ENCODE assay signal across 8 cellular contexts in the genomic region with DNA sequence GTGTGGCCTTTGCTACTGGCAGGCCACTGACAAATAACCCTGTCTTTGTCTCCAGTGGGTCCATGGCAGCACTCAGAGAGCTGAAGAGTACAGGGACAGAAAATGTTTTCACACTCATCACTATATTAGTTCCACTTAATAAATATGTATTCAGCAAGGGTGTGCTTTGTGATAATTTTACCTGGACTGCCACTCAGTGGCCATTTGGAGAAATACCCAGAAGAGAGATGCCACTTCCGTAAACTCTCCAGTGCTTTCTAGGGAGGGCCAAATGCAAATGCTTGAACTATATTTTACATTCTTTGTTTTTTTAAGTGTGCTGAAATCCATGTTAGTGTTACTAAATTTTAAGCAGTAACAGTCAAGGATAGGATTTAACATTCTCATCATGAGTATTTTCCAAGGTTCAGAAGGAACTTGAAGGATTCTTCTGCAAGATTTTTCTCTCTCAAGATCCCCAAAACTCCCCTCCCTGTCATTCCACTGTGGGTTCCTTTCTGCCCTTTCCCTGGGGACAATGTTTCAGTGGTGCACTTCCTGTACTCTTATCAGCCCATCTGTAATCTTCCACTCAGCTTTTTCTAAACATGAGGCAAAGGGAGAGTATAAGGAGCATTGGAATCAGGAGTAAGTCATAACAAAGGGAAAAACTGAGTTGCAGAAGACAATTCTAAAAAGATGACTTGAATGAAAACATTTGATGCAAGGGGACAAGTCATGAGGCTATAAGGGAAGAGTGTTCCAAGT. TPM values are rescaled to one million over a fixed set of nuclear protein-coding genes. Genes with fewer than 3 reads are reported as not detected.
DNase-seq lines count a peak whose midpoint lies in the region; ATAC-seq and TF ChIP-seq lines count a peak whose summit lies in the region.

No MANE protein-coding gene starts in this region.

- no peak for ATAC-seq in natural killer cell treated with Interleukin-12 subunit alpha and Interleukin-12 subunit beta and Interleukin-15 and Interleukin-18, amount 100 ng/mL, for 72 hours
- no peak for ATAC-seq in HG02884 (IDR thresholded peaks at IDR 0.05; ENCODE audit: unreplicated experiment)

- no peaks in the 10 kb centered on the region for H3K79me2 ChIP-seq in H9 (ENCODE audit: insufficient read depth, low read length)

- no peaks in the 10 kb centered on the region for H3K23me2 ChIP-seq in H9 (ENCODE audit: insufficient read length, low read depth, low read length, poor library complexity, severe bottlenecking)

- no peak overlapping the region for H2BK20ac ChIP-seq in H9 (ENCODE audit: low read depth, low read length, poor library complexity, severe bottlenecking)

- no peak overlapping the region for H3T11ph ChIP-seq in H9 (ENCODE audit: low read length)

- no peaks in the 10 kb centered on the region for H3K9me3 ChIP-seq in H9 (ENCODE audit: control insufficient read depth, low read depth, low read length)

- H3K27me3 Mint-ChIP-seq in H9 (ENCODE audit: low read depth): no peaks in the 10 kb centered on the region; the same call in 1 of the 2 replicates
- peaks cover 13 to 23% of the 10 kb centered on the region in 2 donors for H3K27me3 Mint-ChIP-seq in natural killer cell treated with Interleukin-12 subunit alpha and Interleukin-12 subunit beta and Interleukin-15 and Interleukin-18, amount 100 ng/mL, for 72 hours

- peaks cover 4% of the 10 kb centered on the region; the same call in 1 of the 2 replicates for H3K4me1 ChIP-seq in H9 (ENCODE audit: insufficient read depth, low read length)

- TF ChIP-seq CTCF in H9 (conservative IDR thresholded peaks at IDR 0.05): peak; percentile 84

- H3K27ac ChIP-seq in H9 (ENCODE audit: insufficient read length, low read depth, low read length): no peak overlapping the region

- no peaks in the 10 kb centered on the region for H3K36me3 Mint-ChIP-seq in H9 (ENCODE audit: insufficient read depth in 1 of 3, low read depth in 3 of 3)
- H3K36me3 Mint-ChIP-seq in natural killer cell treated with Interleukin-12 subunit alpha and Interleukin-12 subunit beta and Interleukin-15 and Interleukin-18, amount 100 ng/mL, for 72 hours: no peaks in the 10 kb centered on the region

- no peak overlapping the region for H2BK12ac ChIP-seq in H9 (ENCODE audit: insufficient read length, low read depth, low read length)

- no peak overlapping the region for H4K91ac ChIP-seq in H9 (ENCODE audit: insufficient read length, low read depth, low read length)

- in situ Hi-C loops in SK-MEL-5 (cut with HindIII; ENCODE audit: low pct_unique_long_range_greater_than_20kb, low sequenced_read_pairs): no loop called here

- no peak overlapping the region for H3K4me2 ChIP-seq in H9 (ENCODE audit: insufficient read depth, insufficient read length, low read length)

- no peaks in the 10 kb centered on the region for H3K79me1 ChIP-seq in H9 (ENCODE audit: insufficient read depth, low read depth, low read length, poor library complexity, severe bottlenecking)

- no peak overlapping the region for H3K4me3 Mint-ChIP-seq in H9
- H3K4me3 Mint-ChIP-seq in natural killer cell treated with Interleukin-12 subunit alpha and Interleukin-12 subunit beta and Interleukin-15 and Interleukin-18, amount 100 ng/mL, for 72 hours: no peak overlapping the region

- H3K9ac ChIP-seq in H9 (ENCODE audit: extremely low read depth, insufficient read length, low read length): no peak overlapping the region

- H3K14ac ChIP-seq in H9 (ENCODE audit: insufficient read depth, low read length): no peak overlapping the region

- H3K9me3 Mint-ChIP-seq in H9: no peaks in the 10 kb centered on the region
- no peaks in the 10 kb centered on the region for H3K9me3 Mint-ChIP-seq in natural killer cell treated with Interleukin-12 subunit alpha and Interleukin-12 subunit beta and Interleukin-15 and Interleukin-18, amount 100 ng/mL, for 72 hours

- H3K18ac ChIP-seq in H9 (ENCODE audit: insufficient read length, low read depth, low read length): no peak overlapping the region

- no peak overlapping the region for H4K5ac ChIP-seq in H9 (ENCODE audit: insufficient read length, low read depth, low read length)

- peaks cover 11% of the 10 kb centered on the region in 2 experiments for H3K4me1 Mint-ChIP-seq in H9
- H3K4me1 Mint-ChIP-seq in natural killer cell treated with Interleukin-12 subunit alpha and Interleukin-12 subunit beta and Interleukin-15 and Interleukin-18, amount 100 ng/mL, for 72 hours (ENCODE audit: low read depth in 2 of 2): no peaks in the 10 kb centered on the region

- no peak overlapping the region; a peak in 1 of 7 replicates for H3K27ac Mint-ChIP-seq in H9
- no peak overlapping the region for H3K27ac Mint-ChIP-seq in natural killer cell treated with Interleukin-12 subunit alpha and Interleukin-12 subunit beta and Interleukin-15 and Interleukin-18, amount 100 ng/mL, for 72 hours

- H3K4ac ChIP-seq in H9 (ENCODE audit: low read depth, low read length): no peak overlapping the region

- DNase-seq in DMS53 (lab: John Stamatoyannopoulos, UW) (peak; percentile 76), H9 (no peak), SK-MEL-5 (ENCODE audit: low read depth, low spot score) (peak; percentile 55), kidney tubule cell (ENCODE audit: low spot score) (peak; percentile 60), putamen (ENCODE audit: low spot score) (no peak), NCI-H226 (no peak)
- DNase-seq in natural killer cell treated with Interleukin-12 subunit alpha and Interleukin-12 subunit beta and Interleukin-15 and Interleukin-18, amount 100 ng/mL, for 72 hours (ENCODE audit: low spot score): no peak

- no peak overlapping the region for H2AK5ac ChIP-seq in H9 (ENCODE audit: insufficient read length, low read length)

- no peak overlapping the region for H2BK5ac ChIP-seq in H9 (ENCODE audit: insufficient read length, low read length)

- H2AFZ ChIP-seq in H9 (ENCODE audit: low read length): no peak overlapping the region

- H3K23ac ChIP-seq in H9 (ENCODE audit: insufficient read length, low read depth, low read length): no peak overlapping the region

- H4K8ac ChIP-seq in H9 (replicated peaks; ENCODE audit: insufficient read length, low read depth, low read length): no peak overlapping the region

- no peak overlapping the region for H2BK120ac ChIP-seq in H9 (ENCODE audit: low read depth, low read length, poor library complexity, severe bottlenecking)

- no peak overlapping the region for H2BK15ac ChIP-seq in H9 (ENCODE audit: low read depth, low read length)

- H4K20me1 ChIP-seq in H9 (ENCODE audit: control insufficient read depth, insufficient read depth, insufficient read length): no peaks in the 10 kb centered on the region

- H3K27me3 ChIP-seq in H9 (ENCODE audit: insufficient read depth, low read length): no peaks in the 10 kb centered on the region

- no peak overlapping the region for H3K56ac ChIP-seq in H9 (ENCODE audit: insufficient read length, low read depth, low read length)

- no CpG with 5 or more reads among the region's 1 CpG for WGBS in H9 (ENCODE audit: extremely low coverage, insufficient read length, low lambda C conversion rate)

RNA-seq across cellular contexts. Expression of gene TFDP3, which starts 46.0 kb away (rescaled TPM):
- total RNA-seq in H9 (2021): not detected in 2 replicates
- not detected in 2 replicates for total RNA-seq in SK-MEL-5 (2014; rRNA removed; shearing (Covaris generic))
- not detected in 2 replicates for polyA plus RNA-seq in SK-MEL-5 (2015; cell fraction: cytosol; rRNA removed)
- not detected in 2 replicates for polyA plus RNA-seq in SK-MEL-5 (2015; cell fraction: nucleus; rRNA removed)
- not detected for total RNA-seq in natural killer cell treated with Interleukin-12 subunit alpha and Interleukin-12 subunit beta and Interleukin-15 and Interleukin-18, amount 100 ng/mL, for 72 hours

Comparison
In these comparisons a context has a peak if more than half of its experiments do, and no peak if none do; other contexts are left out.
1. DNase-seq: peak in DMS53 (single experiment), SK-MEL-5 (single experiment) and kidney tubule cell (single experiment); none in H9 (single experiment), natural killer cell treated with Interleukin-12 subunit alpha and Interleukin-12 subunit beta and Interleukin-15 and Interleukin-18, amount 100 ng/mL, for 72 hours (single experiment), putamen (single experiment) and NCI-H226 (single experiment).